ENCODE assay signal across 28 cellular contexts in genomic region chr7:88867158-88867557, GRCh38.
"Had no signal": no experiment of that assay in that cellular context is flagged by ENCODE, and none has a peak within 500 bp of the region (broad histone marks: within the 10 kb centered on the region; RNA-seq: fewer than 3 reads in every experiment).

No MANE protein-coding gene starts in this region.

- H3K9me3 ChIP-seq: colonic mucosa, esophagus muscularis mucosa, esophagus squamous epithelium, gastrocnemius medialis had no signal

- H3K4me1 ChIP-seq: colonic mucosa, esophagus muscularis mucosa, esophagus squamous epithelium, foreskin keratinocyte, gastrocnemius medialis, gastroesophageal sphincter, heart left ventricle, heart right ventricle had no signal

- H3K36me3 ChIP-seq: colonic mucosa, esophagus muscularis mucosa, esophagus squamous epithelium, gastrocnemius medialis, gastroesophageal sphincter, heart left ventricle, heart right ventricle had no signal

- H3K4me3 ChIP-seq: colonic mucosa, coronary artery, dorsolateral prefrontal cortex, esophagus muscularis mucosa, esophagus squamous epithelium, gastrocnemius medialis, gastroesophageal sphincter, heart left ventricle, heart right ventricle had no signal

- H3K27me3 ChIP-seq: colonic mucosa, dorsolateral prefrontal cortex, esophagus muscularis mucosa, esophagus squamous epithelium, foreskin keratinocyte, gastrocnemius medialis, gastroesophageal sphincter, heart left ventricle, heart right ventricle had no signal

- DNase-seq: colonic mucosa; cortex of kidney; dermis blood vessel endothelial cell; dorsolateral prefrontal cortex; effector CD4-positive, alpha-beta T cell; effector CD8-positive, alpha-beta T cell; effector memory CD4-positive, alpha-beta T cell; effector memory CD8-positive, alpha-beta T cell; endodermal cell; erythroblast; esophagus squamous epithelium; foreskin fibroblast; foreskin keratinocyte; foreskin melanocyte; gastrocnemius medialis; glutamatergic neuron; head of caudate nucleus; heart left ventricle; heart right ventricle had no signal

- H3K27ac ChIP-seq: colonic mucosa, coronary artery, dorsolateral prefrontal cortex, epithelial cell of prostate, esophagus muscularis mucosa, esophagus squamous epithelium, foreskin keratinocyte, gastrocnemius medialis, gastroesophageal sphincter, heart left ventricle, heart right ventricle had no signal

- ATAC-seq: effector memory CD8-positive, alpha-beta T cell; esophagus mucosa; foreskin keratinocyte; gastrocnemius medialis; gastroesophageal sphincter; heart left ventricle; heart right ventricle had no signal

- FAIRE-seq: colon, endometrium, endothelial cell of umbilical vein, frontal cortex had no signal
